In the genomic region with DNA sequence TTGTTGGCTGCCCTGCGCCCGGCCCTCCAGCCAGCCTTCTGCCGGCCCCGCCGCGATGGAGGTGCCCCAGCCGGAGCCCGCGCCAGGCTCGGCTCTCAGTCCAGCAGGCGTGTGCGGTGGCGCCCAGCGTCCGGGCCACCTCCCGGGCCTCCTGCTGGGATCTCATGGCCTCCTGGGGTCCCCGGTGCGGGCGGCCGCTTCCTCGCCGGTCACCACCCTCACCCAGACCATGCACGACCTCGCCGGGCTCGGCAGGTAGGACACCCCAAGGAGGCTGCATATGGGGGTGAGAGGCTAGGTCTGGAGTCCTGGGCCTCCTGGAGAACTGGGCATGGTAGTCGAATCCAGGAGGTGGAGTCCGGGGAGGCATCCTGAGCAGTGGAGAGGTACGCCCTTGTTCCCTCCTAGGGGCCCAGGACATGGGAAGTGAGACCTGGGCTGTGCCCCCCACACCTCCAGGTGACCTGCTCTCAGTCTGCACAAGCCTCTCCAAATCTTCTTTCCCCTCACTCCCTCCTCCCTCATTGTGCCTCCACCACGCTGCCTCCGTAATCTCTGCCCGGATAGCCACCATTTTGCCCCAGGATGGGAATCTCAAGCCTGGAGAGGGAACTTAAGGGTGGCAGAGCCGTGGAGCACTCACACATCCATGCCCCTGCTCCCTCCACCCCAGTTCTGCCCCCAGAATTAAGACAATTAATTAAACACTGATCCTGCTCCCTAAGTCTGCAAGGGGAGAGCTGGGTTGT, we compare ENCODE assay signal across 8 cellular contexts. TPM values are rescaled to one million over a fixed set of nuclear protein-coding genes. Genes with fewer than 3 reads are reported as not detected.
A peak's percentile ranks its signal among the peaks of the same experiment; 100 is the strongest.
DNase-seq lines count a peak whose midpoint lies in the region; ATAC-seq and TF ChIP-seq lines count a peak whose summit lies in the region.

No MANE protein-coding gene starts in this region.

- peaks cover 9% of the 10 kb centered on the region for H3K36me3 Mint-ChIP-seq in chondrocyte (ENCODE audit: low read depth)
- H3K36me3 Mint-ChIP-seq in naive thymus-derived CD4-positive, alpha-beta T cell: peaks cover 5 to 44% (median 22%) of the 10 kb centered on the region in 5 donors

- peak overlapping the region; percentile 90 for H3K4me3 Mint-ChIP-seq in chondrocyte (ENCODE audit: unreplicated experiment)
- peak overlapping the region; percentile 90 to 99 (median 98) for H3K4me3 Mint-ChIP-seq in naive thymus-derived CD4-positive, alpha-beta T cell

- ATAC-seq in naive thymus-derived CD4-positive, alpha-beta T cell: no peak

- intact Hi-C loops in naive thymus-derived CD4-positive, alpha-beta T cell (cut with micrococcal nuclease): loop anchor here (1.0 to 5.0 kb wide), 10 partner anchors 9 to 1331 kb away; a partner anchor contains a TSS

- peak overlapping the region; percentile 90 for H3K27ac ChIP-seq in KOPT-K1 (ENCODE audit: low read depth, low read length, poor library complexity, severe bottlenecking)
- peak overlapping the region; percentile 78 for H3K27ac ChIP-seq in naive thymus-derived CD4-positive, alpha-beta T cell (ENCODE audit: low read depth, low read length)

- CTCF ChIA-PET in naive thymus-derived CD4-positive, alpha-beta T cell (lab: Charles Lee): interaction anchor here (0.8 to 3.5 kb wide), 5 partner anchors 10 to 25 kb away, joined by 3 to 17 read pairs (median 4); a partner anchor contains a TSS

- H3K27me3 Mint-ChIP-seq in chondrocyte (ENCODE audit: low read depth): no peaks in the 10 kb centered on the region
- no peaks in the 10 kb centered on the region for H3K27me3 Mint-ChIP-seq in naive thymus-derived CD4-positive, alpha-beta T cell

- no peaks in the 10 kb centered on the region for H3K9me3 Mint-ChIP-seq in chondrocyte (ENCODE audit: low read depth)
- H3K9me3 Mint-ChIP-seq in naive thymus-derived CD4-positive, alpha-beta T cell: no peaks in the 10 kb centered on the region

- H3K36me3 ChIP-seq in KOPT-K1 (ENCODE audit: insufficient read depth, low read length): peaks cover 38% of the 10 kb centered on the region
- H3K36me3 ChIP-seq in naive thymus-derived CD4-positive, alpha-beta T cell (ENCODE audit: control insufficient read depth in 2 of 3, insufficient read depth in 3 of 3, low read length in 3 of 3): peaks cover 9 to 36% (median 15%) of the 10 kb centered on the region in 3 experiments

- peak overlapping the region; percentile 73 for H3K27ac Mint-ChIP-seq in chondrocyte (ENCODE audit: unreplicated experiment)
- H3K27ac Mint-ChIP-seq in naive thymus-derived CD4-positive, alpha-beta T cell: peak overlapping the region; percentile 28 to 99 (median 97)

- H3K4me3 ChIP-seq in naive thymus-derived CD4-positive, alpha-beta T cell (ENCODE audit: low read length): peak overlapping the region; percentile 90

- H3K27me3 ChIP-seq in naive thymus-derived CD4-positive, alpha-beta T cell (ENCODE audit: control insufficient read depth in 2 of 2, insufficient read depth in 2 of 2, low read length in 2 of 2): no peaks in the 10 kb centered on the region

- POLR2A ChIA-PET in naive thymus-derived CD4-positive, alpha-beta T cell (lab: Charles Lee): interaction anchor here (0.6 to 3.5 kb wide), 7 partner anchors 10 to 36 kb away, joined by 3 to 134 read pairs (median 5); a partner anchor contains a TSS

- H3K9me3 ChIP-seq in KOPT-K1 (ENCODE audit: insufficient read depth, low read length, poor library complexity, severe bottlenecking): no peaks in the 10 kb centered on the region
- no peaks in the 10 kb centered on the region for H3K9me3 ChIP-seq in naive thymus-derived CD4-positive, alpha-beta T cell (ENCODE audit: control insufficient read depth in 2 of 3, low read length in 3 of 3)

- H3K4me1 ChIP-seq in naive thymus-derived CD4-positive, alpha-beta T cell (ENCODE audit: control insufficient read depth in 2 of 2, insufficient read depth in 2 of 2, low read length in 2 of 2): peaks cover 36 to 48% of the 10 kb centered on the region in 2 donors

- peak; percentile 71 for DNase-seq in DMS53 (lab: John Stamatoyannopoulos, UW)
- DNase-seq in DMS53 treated with DMSO at 0.1 percent for 48 hours (lab: John Stamatoyannopoulos, UW; ENCODE audit: unreplicated experiment): no peak
- DNase-seq in chondrocyte (ENCODE audit: low spot score): no peak
- no peak for DNase-seq in naive thymus-derived CD4-positive, alpha-beta T cell
- no peak for DNase-seq in NCI-H526 treated with DMSO at 0.1 percent for 48 hours (lab: John Stamatoyannopoulos, UW)
- no peak for DNase-seq in LoVo (ENCODE audit: low spot score)
- DNase-seq in NOMO-1 (lab: John Stamatoyannopoulos, UW; ENCODE audit: unreplicated experiment in 2 of 2): no peak

- TF ChIP-seq CTCF in chondrocyte (IDR thresholded peaks at IDR 0.05): no peak

- H3K4me1 Mint-ChIP-seq in chondrocyte (ENCODE audit: low read depth): peaks cover 46% of the 10 kb centered on the region
- H3K4me1 Mint-ChIP-seq in naive thymus-derived CD4-positive, alpha-beta T cell: peaks cover 29 to 48% (median 42%) of the 10 kb centered on the region in 7 donors

RNA-seq across cellular contexts. Expression of a gene that starts 0.5 kb away (rescaled TPM):
- 48.7 to 60.1 TPM (median 57.8 TPM) in 3 replicates for total RNA-seq in chondrocyte
- total RNA-seq in naive thymus-derived CD4-positive, alpha-beta T cell: 100 to 1,000 TPM; 166 to 392 (median 281) TPM
- polyA plus RNA-seq in naive thymus-derived CD4-positive, alpha-beta T cell: 10 to 100 TPM; 37.0 to 45.7 TPM

RNA-seq across cellular contexts. Expression of a gene that starts 10.1 kb away (rescaled TPM):
- total RNA-seq in chondrocyte: 91.1 to 94.9 TPM (median 92.1 TPM) in 3 replicates
- 10 to 100 TPM; 35.3 to 73.6 (median 50.0) TPM for total RNA-seq in naive thymus-derived CD4-positive, alpha-beta T cell
- polyA plus RNA-seq in naive thymus-derived CD4-positive, alpha-beta T cell: 1 to 10 TPM; 1.3 to 1.8 TPM

RNA-seq across cellular contexts. Expression of a gene that starts 15.4 kb away (rescaled TPM):
- total RNA-seq in chondrocyte: 0.12 to 0.60 TPM in 2 of 3 replicates, not detected in the other
- under 1 TPM in 3 of 5 experiments, not detected in 2; 0.24 to 0.32 (median 0.29) TPM for total RNA-seq in naive thymus-derived CD4-positive, alpha-beta T cell
- polyA plus RNA-seq in naive thymus-derived CD4-positive, alpha-beta T cell: not detected

RNA-seq across cellular contexts. Expression of a gene that starts 23.7 kb away (rescaled TPM):
- total RNA-seq in chondrocyte: 17.9 to 24.5 TPM (median 20.1 TPM) in 3 replicates
- 10 to 100 TPM in 4 of 5 experiments, 1 to 10 TPM in 1; 7.9 to 14.0 (median 10.8) TPM for total RNA-seq in naive thymus-derived CD4-positive, alpha-beta T cell
- polyA plus RNA-seq in naive thymus-derived CD4-positive, alpha-beta T cell: 10 to 100 TPM; 19.8 to 25.9 TPM

RNA-seq across cellular contexts. Expression of a gene that starts 29.1 kb away (rescaled TPM):
- 23.5 to 30.4 TPM (median 26.7 TPM) in 3 replicates for total RNA-seq in chondrocyte
- total RNA-seq in naive thymus-derived CD4-positive, alpha-beta T cell: 10 to 100 TPM; 14.0 to 27.4 (median 18.4) TPM
- 10 to 100 TPM; 20.7 to 21.7 TPM for polyA plus RNA-seq in naive thymus-derived CD4-positive, alpha-beta T cell
